Comparison of ENCODE assay signal across 28 cellular contexts in genomic region chr18:42742976-42743755, GRCh38.
"Had no signal": no experiment of that assay in that cellular context is flagged by ENCODE, and none has a peak within 500 bp of the region (broad histone marks: within the 10 kb centered on the region; RNA-seq: fewer than 3 reads in every experiment).

No MANE protein-coding gene starts in this region.

- H3K4me3 Mint-ChIP-seq: activated naive CD4-positive, alpha-beta T cell treated with anti-CD3 and anti-CD28 coated beads, Interleukin-2, amount 10 ng/mL, durations not matched to agents 7 days and 5 days; central memory CD8-positive, alpha-beta T cell; neural crest cell; type B pancreatic cell had no signal

- H3K4me1 Mint-ChIP-seq: activated naive CD4-positive, alpha-beta T cell treated with anti-CD3 and anti-CD28 coated beads, Interleukin-2, amount 10 ng/mL, durations not matched to agents 7 days and 5 days; central memory CD8-positive, alpha-beta T cell; neural crest cell had no signal

- H3K36me3 ChIP-seq: brain microvascular endothelial cell, colonic mucosa, lower lobe of right lung, prostate gland, right atrium auricular region, stomach had no signal

- H3K27me3 Mint-ChIP-seq: activated naive CD4-positive, alpha-beta T cell treated with anti-CD3 and anti-CD28 coated beads, Interleukin-2, amount 10 ng/mL, durations not matched to agents 7 days and 5 days; central memory CD8-positive, alpha-beta T cell; type B pancreatic cell had no signal

- H3K9me3 ChIP-seq: colonic mucosa, lower lobe of right lung, prostate gland, right atrium auricular region, stomach had no signal

- H3K27ac ChIP-seq: brain microvascular endothelial cell, colonic mucosa, lower lobe of right lung, prostate gland, right atrium auricular region, SK-N-MC, skin epidermis, stomach had no signal

- ATAC-seq: left colon, lower lobe of right lung had no signal

- H3K36me3 Mint-ChIP-seq: activated naive CD4-positive, alpha-beta T cell treated with anti-CD3 and anti-CD28 coated beads, Interleukin-2, amount 10 ng/mL, durations not matched to agents 7 days and 5 days; type B pancreatic cell had no signal

- H3K27me3 ChIP-seq: brain microvascular endothelial cell, colonic mucosa, right atrium auricular region, stomach had no signal

- H3K4me1 ChIP-seq: colonic mucosa, lower lobe of right lung, prostate gland, right atrium auricular region, stomach had no signal

- DNase-seq: activated CD4-positive, alpha-beta T cell treated with anti-CD3 and anti-CD28 coated beads, Interleukin-2, amount 50 U/mL, for 1 hour; activated CD4-positive, CD25-positive, alpha-beta regulatory T cell treated with anti-CD3 and anti-CD28 coated beads, Interleukin-2, amount 50 U/mL, for 72 hours; activated CD8-positive, alpha-beta memory T cell treated with anti-CD3 and anti-CD28 coated beads for 24 hours; activated CD8-positive, alpha-beta memory T cell treated with anti-CD3 and anti-CD28 coated beads, Interleukin-2, amount 50 U/mL, for 48 hours; activated effector memory CD4-positive, alpha-beta T cell treated with Interleukin-2 at 50 U/mL for 16 hours; activated naive CD4-positive, alpha-beta T cell treated with anti-CD3 and anti-CD28 coated beads, Interleukin-2, amount 10 ng/mL, durations not matched to agents 7 days and 5 days; activated T-cell treated with anti-CD3 and anti-CD28 coated beads, Interleukin-2, amount 50 U/mL, for 48 hours; aorta; brain microvascular endothelial cell; colonic mucosa; erythroblast; foreskin melanocyte; glutamatergic neuron; hypothalamus; left colon; lower lobe of right lung; midbrain; stimulated activated CD4-positive, alpha-beta T cell treated with anti-CD3 and anti-CD28 coated beads, Interleukin-4, amount 100 ng/mL, for 1 hour; stomach; T-helper 1 cell; T-helper 9 cell had no signal

- H3K27ac Mint-ChIP-seq: activated naive CD4-positive, alpha-beta T cell treated with anti-CD3 and anti-CD28 coated beads, Interleukin-2, amount 10 ng/mL, durations not matched to agents 7 days and 5 days; type B pancreatic cell had no signal

- H3K4me3 ChIP-seq: colonic mucosa, lower lobe of right lung, prostate gland, right atrium auricular region, SK-N-MC, skin epidermis, stomach had no signal

- H3K9me3 Mint-ChIP-seq: activated naive CD4-positive, alpha-beta T cell treated with anti-CD3 and anti-CD28 coated beads, Interleukin-2, amount 10 ng/mL, durations not matched to agents 7 days and 5 days had no signal
